ENCODE assay signal across 2 cellular contexts in genomic region chr2:239368321-239368720, GRCh38.
TF ChIP-seq lines count a peak whose summit lies in the region.

No MANE protein-coding gene starts in this region.

TF ChIP-seq in H1, 55 proteins besides CTCF, POLR2A, EP300 and RAD21 (continued from another document):
- TF ChIP-seq TCF12 (IDR thresholded peaks at IDR 0.05; ENCODE audit: low read depth, low read length): no peak
- TF ChIP-seq CREB1 (IDR thresholded peaks at IDR 0.05): no peak
- TF ChIP-seq ASH2L (IDR thresholded peaks at IDR 0.05; ENCODE audit: low read length): no peak
- no peak for TF ChIP-seq MAFK (IDR thresholded peaks at IDR 0.05; ENCODE audit: low read depth, low read length)
- no peak for TF ChIP-seq RXRA (IDR thresholded peaks at IDR 0.05; ENCODE audit: insufficient read depth, low read depth, low read length)
- no peak for TF ChIP-seq SRF (IDR thresholded peaks at IDR 0.05; ENCODE audit: low read depth, low read length)
- no peak for TF ChIP-seq E2F6 (IDR thresholded peaks at IDR 0.05)
- TF ChIP-seq GABPA (IDR thresholded peaks at IDR 0.05; ENCODE audit: borderline replicate concordance, insufficient read depth, low read length): no peak
- no peak for TF ChIP-seq CTBP2 (IDR thresholded peaks at IDR 0.05; ENCODE audit: borderline replicate concordance, insufficient read depth, insufficient read length, low read length)

TF ChIP-seq in SK-N-SH treated with all-trans-retinoic acid at 6 μM for 48 hours, 23 proteins besides CTCF, POLR2A, EP300 and RAD21 (continued from another document):
- TF ChIP-seq PATZ1 (CRISPR knock-in tag; IDR thresholded peaks at IDR 0.05; ENCODE audit: borderline replicate concordance) (no peak), ZFP30 (CRISPR knock-in tag; IDR thresholded peaks at IDR 0.05) (no peak), TOX (CRISPR knock-in tag; IDR thresholded peaks at IDR 0.05; ENCODE audit: borderline replicate concordance) (no peak), ARNTL (CRISPR knock-in tag; IDR thresholded peaks at IDR 0.05; ENCODE audit: borderline replicate concordance, low read depth) (no peak), ZNF565 (CRISPR knock-in tag; conservative IDR thresholded peaks at IDR 0.05; ENCODE audit: low read depth) (no peak), ZC3H10 (CRISPR knock-in tag; IDR thresholded peaks at IDR 0.05) (no peak), POU6F1 (CRISPR knock-in tag; IDR thresholded peaks at IDR 0.05; ENCODE audit: borderline replicate concordance, low read depth) (no peak), ISL1 (CRISPR knock-in tag; IDR thresholded peaks at IDR 0.05) (no peak), ZFP3 (CRISPR knock-in tag; IDR thresholded peaks at IDR 0.05) (no peak), CREB5 (CRISPR knock-in tag; IDR thresholded peaks at IDR 0.05; ENCODE audit: low read depth) (no peak), BACH2 (CRISPR knock-in tag; IDR thresholded peaks at IDR 0.05; ENCODE audit: borderline replicate concordance) (no peak), CSDC2 (CRISPR knock-in tag; IDR thresholded peaks at IDR 0.05) (no peak), ZNF8 (CRISPR knock-in tag; IDR thresholded peaks at IDR 0.05) (no peak), RARB (CRISPR knock-in tag; IDR thresholded peaks at IDR 0.05) (no peak), ESRRG (CRISPR knock-in tag; IDR thresholded peaks at IDR 0.05) (no peak)
